19 cellular contexts compared by ENCODE assay signal in the genomic region with DNA sequence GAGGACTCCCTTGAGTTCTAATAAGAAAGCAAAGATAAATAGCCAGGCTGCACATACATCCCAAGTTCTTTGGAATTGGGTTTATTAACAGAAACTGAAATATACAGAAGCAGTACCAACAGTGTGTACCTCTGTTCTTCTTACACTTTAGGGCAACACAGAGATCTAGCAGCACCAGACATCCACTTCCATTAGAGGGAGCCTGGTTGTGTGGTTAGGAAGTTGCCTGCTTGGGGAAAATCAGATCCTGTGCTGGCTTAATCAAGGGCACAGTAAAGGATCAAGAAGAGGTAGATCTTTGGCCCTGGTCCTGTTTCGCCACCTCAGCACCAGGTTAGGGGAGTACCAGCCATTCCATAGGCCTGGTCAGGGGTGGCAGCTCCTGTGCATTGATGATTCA.
DNase-seq lines count a peak whose midpoint lies in the region; TF ChIP-seq lines count a peak whose summit lies in the region.
"Had no signal": no experiment of that assay in that cellular context is flagged by ENCODE, and none has a peak within 500 bp of the region (broad histone marks: within the 10 kb centered on the region; RNA-seq: fewer than 3 reads in every experiment).

No MANE protein-coding gene starts in this region.

- no peaks in the 10 kb centered on the region for H3K27me3 ChIP-seq in mesendoderm (ENCODE audit: insufficient read depth, low read length, poor library complexity)
- H3K27me3 ChIP-seq in MM.1S (replicated peaks; ENCODE audit: insufficient read depth, low read length): no peaks in the 10 kb centered on the region
- H3K27me3 ChIP-seq: tibial nerve had no signal

- no peaks in the 10 kb centered on the region for H3K9me2 ChIP-seq in MM.1S (replicated peaks; ENCODE audit: insufficient read depth, low read length)

- H3K4me3 ChIP-seq in epithelial cell of esophagus (ENCODE audit: low read length) (no peak overlapping the region), mesendoderm (ENCODE audit: low read length) (no peak overlapping the region), MM.1S (ENCODE audit: low read length) (no peak overlapping the region)
- H3K4me3 ChIP-seq: coronary artery, psoas muscle, tibial nerve had no signal

- H3K18ac ChIP-seq in mesendoderm (ENCODE audit: low read length): no peak overlapping the region

- no peak overlapping the region for H3K4me3 Mint-ChIP-seq in CD14-positive monocyte
- H3K4me3 Mint-ChIP-seq: activated naive CD4-positive, alpha-beta T cell treated with anti-CD3 and anti-CD28 coated beads, Interleukin-2, amount 10 ng/mL, durations not matched to agents 7 days and 5 days; nephron progenitor cell; stimulated activated naive B cell treated with anti-CD40 and anti-IgM and Interleukin-4, amounts not matched to agents 10 μg/mL and 1 μg/mL and 100 μg/mL, for 72 hours had no signal

- no peaks in the 10 kb centered on the region for H3K4me1 ChIP-seq in mesendoderm (ENCODE audit: control insufficient read depth, low read depth, low read length)
- no peaks in the 10 kb centered on the region for H3K4me1 ChIP-seq in MM.1S (ENCODE audit: low read length)
- H3K4me1 ChIP-seq: psoas muscle, tibial nerve had no signal

- H3K9me3 ChIP-seq in MM.1S (replicated peaks; ENCODE audit: insufficient read depth, low read length): no peaks in the 10 kb centered on the region
- H3K9me3 ChIP-seq: psoas muscle had no signal

- H2BK120ac ChIP-seq in mesendoderm (ENCODE audit: low read depth, low read length): no peak overlapping the region

- no peaks in the 10 kb centered on the region for H3K79me1 ChIP-seq in mesendoderm (ENCODE audit: low read length)

- no peak overlapping the region for H2BK15ac ChIP-seq in mesendoderm (replicated peaks; ENCODE audit: low read depth)

- no peaks in the 10 kb centered on the region for H3K36me3 ChIP-seq in mesendoderm (ENCODE audit: control insufficient read depth, insufficient read depth, low read length)
- no peaks in the 10 kb centered on the region for H3K36me3 ChIP-seq in MM.1S (replicated peaks; ENCODE audit: insufficient read depth, low read length)
- H3K36me3 ChIP-seq: tibial nerve had no signal

- no peak overlapping the region for H2AK5ac ChIP-seq in mesendoderm (ENCODE audit: low read length)

- H3K23ac ChIP-seq in mesendoderm (ENCODE audit: low read length): no peak overlapping the region

- no peak overlapping the region for H3K27ac Mint-ChIP-seq in CD14-positive monocyte
- H3K27ac Mint-ChIP-seq: activated naive CD4-positive, alpha-beta T cell treated with anti-CD3 and anti-CD28 coated beads, Interleukin-2, amount 10 ng/mL, durations not matched to agents 7 days and 5 days; nephron progenitor cell; stimulated activated naive B cell treated with anti-CD40 and anti-IgM and Interleukin-4, amounts not matched to agents 10 μg/mL and 1 μg/mL and 100 μg/mL, for 72 hours had no signal

- H3K27ac ChIP-seq in mesendoderm (ENCODE audit: low read depth, low read length) (no peak overlapping the region), MM.1S (ENCODE audit: low read length) (no peak overlapping the region)
- H3K27ac ChIP-seq: coronary artery, psoas muscle, tibial nerve had no signal

- H3K4me2 ChIP-seq in mesendoderm (ENCODE audit: low read length): no peak overlapping the region
- no peak overlapping the region for H3K4me2 ChIP-seq in MM.1S (ENCODE audit: low read depth, low read length)

- H3K4me1 Mint-ChIP-seq in CD14-positive monocyte: no peaks in the 10 kb centered on the region
- H3K4me1 Mint-ChIP-seq: activated naive CD4-positive, alpha-beta T cell treated with anti-CD3 and anti-CD28 coated beads, Interleukin-2, amount 10 ng/mL, durations not matched to agents 7 days and 5 days; nephron progenitor cell; stimulated activated naive B cell treated with anti-CD40 and anti-IgM and Interleukin-4, amounts not matched to agents 10 μg/mL and 1 μg/mL and 100 μg/mL, for 72 hours had no signal

- H3K56ac ChIP-seq in mesendoderm (ENCODE audit: low read length): no peak overlapping the region

- no peak overlapping the region for H2BK5ac ChIP-seq in mesendoderm (ENCODE audit: low read length)

- H3K9ac ChIP-seq in mesendoderm (ENCODE audit: low read length) (no peak overlapping the region), MM.1S (ENCODE audit: low read length) (no peak overlapping the region)

- no peaks in the 10 kb centered on the region for H3K79me2 ChIP-seq in mesendoderm (ENCODE audit: control insufficient read depth, insufficient read depth, low read length)
- H3K79me2 ChIP-seq in MM.1S (ENCODE audit: low read length): no peaks in the 10 kb centered on the region

- H3K9me3 Mint-ChIP-seq in CD14-positive monocyte: peaks cover 3 to 14% (median 10%) of the 10 kb centered on the region in 7 donors
- H3K9me3 Mint-ChIP-seq: nephron progenitor cell had no signal

- H2AFZ ChIP-seq in MM.1S (ENCODE audit: low read length): no peak overlapping the region

- H3K27me3 Mint-ChIP-seq in CD14-positive monocyte (ENCODE audit: low read depth in 3 of 3): no peaks in the 10 kb centered on the region
- H3K27me3 Mint-ChIP-seq: activated naive CD4-positive, alpha-beta T cell treated with anti-CD3 and anti-CD28 coated beads, Interleukin-2, amount 10 ng/mL, durations not matched to agents 7 days and 5 days had no signal

- no peak overlapping the region for H3K4ac ChIP-seq in mesendoderm (ENCODE audit: low read depth, low read length)

- intact Hi-C loops in CD14-positive monocyte (cut with micrococcal nuclease): no loop called here

- no peaks in the 10 kb centered on the region for H3K36me3 Mint-ChIP-seq in CD14-positive monocyte
- H3K36me3 Mint-ChIP-seq: activated naive CD4-positive, alpha-beta T cell treated with anti-CD3 and anti-CD28 coated beads, Interleukin-2, amount 10 ng/mL, durations not matched to agents 7 days and 5 days had no signal

- H4K5ac ChIP-seq in mesendoderm (ENCODE audit: low read length): no peak overlapping the region

- DNase-seq in DMS153 treated with DMSO at 0.1 percent for 48 hours (lab: John Stamatoyannopoulos, UW; ENCODE audit: unreplicated experiment): peak; percentile 11
- DNase-seq in DMS153 (lab: John Stamatoyannopoulos, UW): no peak
- DNase-seq in LHCN-M2 (ENCODE audit: low read depth): peak; percentile 7
- DNase-seq in epithelial cell of esophagus (ENCODE audit: low read depth): peak; percentile 13
- DNase-seq in mesendoderm: peak; percentile 54
- no peak for DNase-seq in MM.1S
- DNase-seq in D341Med (ENCODE audit: low spot score): no peak
- DNase-seq in CD14-positive monocyte (ENCODE audit: low spot score): no peak
- DNase-seq: activated CD4-positive, alpha-beta T cell treated with anti-CD3 and anti-CD28 coated beads, Interleukin-2, amount 50 U/mL, for 1 hour; activated naive CD4-positive, alpha-beta T cell treated with anti-CD3 and anti-CD28 coated beads, Interleukin-2, amount 10 ng/mL, durations not matched to agents 7 days and 5 days; activated T-cell treated with anti-CD3 and anti-CD28 coated beads for 4 hours; KBM-7; NCI-H1436; NCI-H526; nephron progenitor cell; psoas muscle; stimulated activated naive B cell treated with anti-CD40 and anti-IgM and Interleukin-4, amounts not matched to agents 10 μg/mL and 1 μg/mL and 100 μg/mL, for 72 hours had no signal

- no peak overlapping the region for H4K8ac ChIP-seq in mesendoderm (ENCODE audit: low read depth, low read length)

- H4K20me1 ChIP-seq in MM.1S (ENCODE audit: insufficient read depth, low read length): no peaks in the 10 kb centered on the region

- H3F3A ChIP-seq in MM.1S (ENCODE audit: insufficient read depth, low read length): no peaks in the 10 kb centered on the region

- WGBS in mesendoderm (ENCODE audit: extremely low coverage, insufficient coverage, low lambda C conversion rate): no CpG with 5 or more reads among the region's 1 CpG

- TF ChIP-seq CTCF in epithelial cell of esophagus (IDR thresholded peaks at IDR 0.05; ENCODE audit: insufficient read depth, low read depth, low read length, missing control alignments) (peak; percentile 54), MM.1S (IDR thresholded peaks at IDR 0.05; ENCODE audit: low read length) (no peak), CD14-positive monocyte (IDR thresholded peaks at IDR 0.05) (no peak)

Comparison
In these comparisons a context has a peak if more than half of its experiments do, and no peak if none do; other contexts are left out.
1. DNase-seq: peak in DMS153 treated with DMSO at 0.1 percent for 48 hours (single experiment), LHCN-M2 (single experiment), epithelial cell of esophagus (single experiment) and mesendoderm (single experiment); none in DMS153 (single experiment), MM.1S (single experiment), D341Med (single experiment) and CD14-positive monocyte (single experiment).